13 cellular contexts compared by ENCODE assay signal in genomic region chr18:79742076-79742475, GRCh38. TPM values are rescaled to one million over a fixed set of nuclear protein-coding genes. Genes with fewer than 3 reads are reported as not detected.
"Had no signal": no experiment of that assay in that cellular context is flagged by ENCODE, and none has a peak within 500 bp of the region (broad histone marks: within the 10 kb centered on the region; RNA-seq: fewer than 3 reads in every experiment).

No MANE protein-coding gene starts in this region.

- H3K4me1 Mint-ChIP-seq: neural progenitor cell had no signal

- H3K9me3 ChIP-seq: adrenal gland, ovary, SJSA1 had no signal

- H3K27ac ChIP-seq: adrenal gland, neural progenitor cell, ovary, SJSA1 had no signal

- H3K4me3 Mint-ChIP-seq: neural progenitor cell had no signal

- H3K4me2 ChIP-seq: neural progenitor cell had no signal

- H3K36me3 ChIP-seq: neural progenitor cell, ovary had no signal

- H3K27me3 Mint-ChIP-seq: naive B cell had no signal

- ATAC-seq: esophagus mucosa, left lobe of liver had no signal

- H3K9ac ChIP-seq: neural progenitor cell had no signal

- H3K4me3 ChIP-seq: adrenal gland, neural progenitor cell, ovary, SJSA1 had no signal

- H3K4me1 ChIP-seq: adrenal gland, neural progenitor cell, SJSA1 had no signal

- DNase-seq: activated CD4-positive, CD25-positive, alpha-beta regulatory T cell treated with anti-CD3 and anti-CD28 coated beads, Interleukin-2, amount 50 U/mL, for 72 hours; adrenal gland; naive B cell; ovary; stimulated activated CD4-positive, alpha-beta T cell treated with anti-CD3 and anti-CD28 coated beads, Interleukin-12 subunit alpha, Interleukin-12 subunit beta, amount 100 ng/mL, for 4 hours; stimulated activated CD4-positive, alpha-beta T cell treated with anti-CD3 and anti-CD28 coated beads, Interleukin-2, amount 100 ng/mL, for 24 hours; substantia nigra; trophoblast cell had no signal

- H3K27me3 ChIP-seq: adrenal gland, neural progenitor cell, ovary, SJSA1 had no signal

- H3K27ac Mint-ChIP-seq: neural progenitor cell had no signal

RNA-seq across cellular contexts. Expression of gene KCNG2, which starts 55.7 kb away (rescaled TPM):
- total RNA-seq: activated CD8-positive, alpha-beta memory T cell treated with anti-CD3 and anti-CD28 coated beads for 36 hours; left lobe of liver; SJSA1 had no signal
